ENCODE assay signal across 8 cellular contexts in genomic region chr9:129726322-129727160, GRCh38. TPM values are rescaled to one million over a fixed set of nuclear protein-coding genes. Genes with fewer than 3 reads are reported as not detected.
DNase-seq lines count a peak whose midpoint lies in the region; ATAC-seq, FAIRE-seq and TF ChIP-seq lines count a peak whose summit lies in the region.

No MANE protein-coding gene starts in this region.

- ATAC-seq in activated B cell treated with CpG ODN at 0.5 μM for 24 hours (ENCODE audit: low read depth) = peak; percentile 73
- no peak for ATAC-seq in HG02973 (IDR thresholded peaks at IDR 0.05; ENCODE audit: unreplicated experiment)

- H3K79me2 ChIP-seq in keratinocyte (ENCODE audit: control insufficient read depth, insufficient read depth, low read length) = no peaks in the 10 kb centered on the region

- no peaks in the 10 kb centered on the region for H3K4me1 Mint-ChIP-seq in activated B cell treated with CpG ODN at 0.5 μM for 24 hours

- peak overlapping the region; percentile 32 for H3K4me2 ChIP-seq in keratinocyte (ENCODE audit: control insufficient read depth, extremely low read depth, insufficient read depth, low read depth, low read length)

- peaks cover 14% of the 10 kb centered on the region for H3K27me3 Mint-ChIP-seq in activated B cell treated with CpG ODN at 0.5 μM for 24 hours

- peak overlapping the region; percentile 30 for H2AFZ ChIP-seq in keratinocyte (ENCODE audit: control insufficient read depth, low read length)

- H3K4me1 ChIP-seq in keratinocyte (ENCODE audit: control insufficient read depth, extremely low read depth, insufficient read depth, low read length) = peaks cover 5% of the 10 kb centered on the region

- TF ChIP-seq CTCF in activated B cell treated with CpG ODN at 0.5 μM for 24 hours (IDR thresholded peaks at IDR 0.05) = no peak
- TF ChIP-seq CTCF in bronchial epithelial cell (IDR thresholded peaks at IDR 0.05; ENCODE audit: insufficient read depth, low read length, severe bottlenecking) = peak; percentile 98
- peak; percentile 77 to 99 (median 88) for TF ChIP-seq CTCF in keratinocyte (optimal IDR thresholded peaks at IDR 0.05 in 1 of 3, IDR thresholded peaks at IDR 0.05 in 1 of 3, conservative IDR thresholded peaks at IDR 0.05 in 1 of 3; ENCODE audit: extremely low read depth in 1 of 3, insufficient read depth in 2 of 3, low read length in 3 of 3)

- DNase-seq in NCI-H82 (lab: John Stamatoyannopoulos, UW) (peak; percentile 80), NCI-H82 treated with DMSO at 0.1 percent for 48 hours (lab: John Stamatoyannopoulos, UW; ENCODE audit: unreplicated experiment) (no peak), NCI-H2171 treated with DMSO at 0.1 percent for 48 hours (lab: John Stamatoyannopoulos, UW) (peak; percentile 97), activated B cell treated with CpG ODN at 0.5 μM for 24 hours (peak; percentile 40), bronchial epithelial cell (ENCODE audit: low read depth) (peak; percentile 38), keratinocyte (ENCODE audit: low read depth, low spot score) (peak; percentile 28)
- DNase-seq in stimulated activated CD4-positive, alpha-beta T cell treated with anti-CD3 and anti-CD28 coated beads, Interleukin-1b, Interleukin-23, amount 100 ng/mL, for 48 hours = peak; percentile 56

- POLR2A ChIA-PET in activated B cell treated with CpG ODN at 0.5 μM for 24 hours (lab: Charles Lee) = interaction anchor here (0.6 to 0.8 kb wide), 2 partner anchors 13 to 102 kb away, joined by 3 to 13 read pairs; no protein-coding TSS in a partner anchor

- H3K27ac Mint-ChIP-seq in activated B cell treated with CpG ODN at 0.5 μM for 24 hours = no peak overlapping the region

- H3K27ac ChIP-seq in keratinocyte (ENCODE audit: control insufficient read depth, insufficient read depth, low read length) = no peak overlapping the region

- H3K9me3 Mint-ChIP-seq in activated B cell treated with CpG ODN at 0.5 μM for 24 hours = no peaks in the 10 kb centered on the region

- H3K27me3 ChIP-seq in bronchial epithelial cell (ENCODE audit: control insufficient read depth, insufficient read depth, low read length) = peaks cover 6% of the 10 kb centered on the region
- no peaks in the 10 kb centered on the region for H3K27me3 ChIP-seq in keratinocyte (ENCODE audit: control insufficient read depth, extremely low read depth, insufficient read depth, low read length)

- no peak overlapping the region for H3K9ac ChIP-seq in keratinocyte (ENCODE audit: control insufficient read depth, extremely low read depth, insufficient read depth, low read length)

- FAIRE-seq in bronchial epithelial cell (lab: Jason Lieb, UNC) (no peak), keratinocyte (lab: Jason Lieb, UNC) (no peak)

- intact Hi-C loops in activated B cell treated with CpG ODN at 0.5 μM for 24 hours (cut with micrococcal nuclease) = no loop called here

- dilution Hi-C loops in keratinocyte (cut with MboI; ENCODE audit: extremely low pct_ligation_motif_present, low sequenced_read_pairs) = loop anchor here (10.0 kb wide), 1 partner anchor 92 kb away; no protein-coding TSS in a partner anchor

- H4K20me1 ChIP-seq in keratinocyte (ENCODE audit: control insufficient read depth, extremely low read depth, insufficient read depth, low read length) = no peaks in the 10 kb centered on the region

- no peaks in the 10 kb centered on the region for H3K36me3 ChIP-seq in bronchial epithelial cell (ENCODE audit: control insufficient read depth, insufficient read depth, low read length)
- no peaks in the 10 kb centered on the region for H3K36me3 ChIP-seq in keratinocyte (ENCODE audit: control insufficient read depth in 2 of 2, extremely low read depth in 1 of 2, insufficient read depth in 2 of 2, low read length in 2 of 2)

- H3K4me3 Mint-ChIP-seq in activated B cell treated with CpG ODN at 0.5 μM for 24 hours = no peak overlapping the region

- no peaks in the 10 kb centered on the region for H3K9me1 ChIP-seq in keratinocyte (ENCODE audit: control insufficient read depth, extremely low read depth, insufficient read depth, low read length)

- CTCF ChIA-PET in activated B cell treated with CpG ODN at 0.5 μM for 24 hours (lab: Charles Lee) = interaction anchor here (0.7 to 2.0 kb wide), 6 partner anchors 11 to 595 kb away, joined by 3 to 9 read pairs (median 4); no protein-coding TSS in a partner anchor

- H3K9me3 ChIP-seq in keratinocyte (ENCODE audit: control insufficient read depth, low read depth, low read length) = no peaks in the 10 kb centered on the region

- H3K36me3 Mint-ChIP-seq in activated B cell treated with CpG ODN at 0.5 μM for 24 hours (ENCODE audit: low read depth) = no peaks in the 10 kb centered on the region

- no peak overlapping the region for H3K4me3 ChIP-seq in bronchial epithelial cell (ENCODE audit: low read depth, low read length)
- H3K4me3 ChIP-seq in keratinocyte (ENCODE audit: control insufficient read depth in 2 of 3, extremely low read depth in 1 of 3, insufficient read depth in 2 of 3, low read depth in 1 of 3, low read length in 3 of 3) = no peak overlapping the region

RNA-seq across cellular contexts. Expression of gene PTGES, which starts 26.3 kb away (rescaled TPM):
- total RNA-seq in activated B cell treated with CpG ODN at 0.5 μM for 24 hours = not detected in 2 replicates
- total RNA-seq in bronchial epithelial cell = 0.90 and 11.1 TPM in 2 replicates
- polyA plus RNA-seq in keratinocyte = 16.3 to 34.1 TPM (median 19.7 TPM) in 3 replicates
- polyA plus RNA-seq in keratinocyte (2011; ENCODE audit: low read depth) = 0.57 TPM
- polyA plus RNA-seq in keratinocyte (2011; cell fraction: cytosol; rRNA removed) = 24.6 and 32.8 TPM in 2 replicates
- 20.4 and 25.6 TPM in 2 replicates for polyA plus RNA-seq in keratinocyte (2011; cell fraction: nucleus; rRNA removed)
- polyA plus RNA-seq in keratinocyte (2012; ENCODE audit: low replicate concordance) = 6.8 and 13.1 TPM in 2 replicates
- 21.0 to 32.4 TPM (median 24.9 TPM) in 3 replicates for polyA minus RNA-seq in keratinocyte
- polyA minus RNA-seq in keratinocyte (2011; cell fraction: cytosol; rRNA and poly(A)+ RNA removed) = 32.6 TPM
- polyA minus RNA-seq in keratinocyte (2011; cell fraction: nucleus; rRNA and poly(A)+ RNA removed) = 22.3 and 23.9 TPM in 2 replicates
